8 cellular contexts compared by ENCODE assay signal in the genomic region with DNA sequence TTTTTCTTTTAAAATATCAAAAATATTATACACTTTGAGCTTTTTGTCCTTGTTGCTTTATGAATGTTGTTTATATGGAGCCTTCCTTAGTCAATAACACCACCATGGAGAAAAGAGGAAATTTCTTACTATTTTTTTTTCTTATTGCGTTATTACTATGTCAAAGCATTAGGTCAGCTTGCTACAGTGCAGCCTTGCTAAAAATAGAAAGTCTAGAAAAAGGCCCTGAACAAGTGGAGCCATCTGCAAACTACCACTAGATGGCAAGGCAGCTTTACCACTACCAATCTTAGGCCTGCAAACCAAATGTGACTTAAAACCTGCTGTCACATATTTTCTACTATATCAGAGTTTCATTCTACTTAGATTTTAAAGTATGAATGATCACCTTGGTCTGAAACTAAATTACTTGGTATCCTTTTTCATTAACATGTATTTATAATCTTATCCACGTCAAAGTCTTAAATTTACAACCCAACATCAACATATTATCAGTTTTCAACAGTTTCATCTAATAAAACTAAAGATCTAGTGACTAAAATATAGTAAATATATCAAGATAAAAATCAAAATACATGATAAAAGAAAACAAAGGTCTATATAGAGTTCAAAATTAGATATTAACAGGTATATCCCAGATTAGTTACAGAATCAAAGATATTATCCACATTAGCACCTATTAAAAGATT.
DNase-seq lines count a peak whose midpoint lies in the region; ATAC-seq, FAIRE-seq and TF ChIP-seq lines count a peak whose summit lies in the region.

No MANE protein-coding gene starts in this region.

- no peak overlapping the region for H3K4me3 Mint-ChIP-seq in activated naive CD4-positive, alpha-beta T cell treated with anti-CD3 and anti-CD28 coated beads for 36 hours

- no peaks in the 10 kb centered on the region for H3K9me3 Mint-ChIP-seq in activated naive CD4-positive, alpha-beta T cell treated with anti-CD3 and anti-CD28 coated beads for 36 hours

- H3K27ac Mint-ChIP-seq in activated naive CD4-positive, alpha-beta T cell treated with anti-CD3 and anti-CD28 coated beads for 36 hours: no peak overlapping the region

- peaks cover 0 to 15% (median 12%) of the 10 kb centered on the region in 3 donors for H3K4me1 ChIP-seq in pancreas

- intact Hi-C loops in activated naive CD4-positive, alpha-beta T cell treated with anti-CD3 and anti-CD28 coated beads for 36 hours (cut with micrococcal nuclease): loop anchor here (1.0 to 2.0 kb wide), 9 partner anchors 82 to 752 kb away; a partner anchor contains a TSS
- intact Hi-C loops in pancreas (cut with DNase I): no loop called here

- no peak overlapping the region for H3K27ac ChIP-seq in HL-60 (replicated peaks)
- H3K27ac ChIP-seq in pancreas: peak overlapping the region in 2 of 4 donors; percentile 10 to 23

- peak; percentile 98 for FAIRE-seq in pancreas (lab: Jason Lieb, UNC)

- H3K36me3 Mint-ChIP-seq in activated naive CD4-positive, alpha-beta T cell treated with anti-CD3 and anti-CD28 coated beads for 36 hours (ENCODE audit: low read depth): no peaks in the 10 kb centered on the region

- no peaks in the 10 kb centered on the region for H3K27me3 Mint-ChIP-seq in activated naive CD4-positive, alpha-beta T cell treated with anti-CD3 and anti-CD28 coated beads for 36 hours (ENCODE audit: low read depth)

- H3K36me3 ChIP-seq in pancreas: no peaks in the 10 kb centered on the region

- TF ChIP-seq CTCF in HL-60 (IDR thresholded peaks at IDR 0.05; ENCODE audit: insufficient read depth, low read length) (peak; percentile 49), pancreas (IDR thresholded peaks at IDR 0.05) (peak; percentile 46 to 73 (median 67))

- ATAC-seq in GM21526 (IDR thresholded peaks at IDR 0.05; ENCODE audit: low FRiP score, unreplicated experiment) (peak; percentile 99), pancreas (peak; percentile 98 to 100 (median 100))

- CTCF ChIA-PET in activated naive CD4-positive, alpha-beta T cell treated with anti-CD3 and anti-CD28 coated beads for 36 hours (lab: Charles Lee): interaction anchor here (0.5 to 3.7 kb wide), 9 partner anchors 18 to 663 kb away, joined by 3 to 17 read pairs (median 3); no protein-coding TSS in a partner anchor

- H3K9me3 ChIP-seq in pancreas: no peaks in the 10 kb centered on the region

- peak; percentile 2 for DNase-seq in activated T-cell treated with anti-CD3 and anti-CD28 coated beads for 1 hour (ENCODE audit: low read depth)
- no peak for DNase-seq in activated T-cell treated with anti-CD3 and anti-CD28 coated beads, Interleukin-2, amount 50 U/mL, for 1 hour
- peak; percentile 18 to 68 for DNase-seq in HL-60 (ENCODE audit: low read depth in 1 of 2, low spot score in 1 of 2)
- DNase-seq in NCI-H774 (lab: John Stamatoyannopoulos, UW): peak; percentile 74
- peak; percentile 62 for DNase-seq in activated naive CD4-positive, alpha-beta T cell treated with anti-CD3 and anti-CD28 coated beads for 36 hours
- peak; percentile 77 for DNase-seq in germinal center (ENCODE audit: low spot score)
- peak in 4 of 6 donors; percentile 14 to 72 (median 66) for DNase-seq in pancreas

- H3K4me3 ChIP-seq in HL-60 (replicated peaks; ENCODE audit: insufficient read depth, low read length): no peak overlapping the region
- H3K4me3 ChIP-seq in pancreas: no peak overlapping the region

- no peaks in the 10 kb centered on the region for H3K27me3 ChIP-seq in HL-60 (ENCODE audit: insufficient read depth, poor library complexity, severe bottlenecking)
- no peaks in the 10 kb centered on the region for H3K27me3 ChIP-seq in pancreas

- no peaks in the 10 kb centered on the region for H3K4me1 Mint-ChIP-seq in activated naive CD4-positive, alpha-beta T cell treated with anti-CD3 and anti-CD28 coated beads for 36 hours (ENCODE audit: low read depth)

- 17 to 19% methylated on average over 2 of the region's 2 CpGs for WGBS in pancreas, 2 donors
